8 cellular contexts compared by ENCODE assay signal in the genomic region with DNA sequence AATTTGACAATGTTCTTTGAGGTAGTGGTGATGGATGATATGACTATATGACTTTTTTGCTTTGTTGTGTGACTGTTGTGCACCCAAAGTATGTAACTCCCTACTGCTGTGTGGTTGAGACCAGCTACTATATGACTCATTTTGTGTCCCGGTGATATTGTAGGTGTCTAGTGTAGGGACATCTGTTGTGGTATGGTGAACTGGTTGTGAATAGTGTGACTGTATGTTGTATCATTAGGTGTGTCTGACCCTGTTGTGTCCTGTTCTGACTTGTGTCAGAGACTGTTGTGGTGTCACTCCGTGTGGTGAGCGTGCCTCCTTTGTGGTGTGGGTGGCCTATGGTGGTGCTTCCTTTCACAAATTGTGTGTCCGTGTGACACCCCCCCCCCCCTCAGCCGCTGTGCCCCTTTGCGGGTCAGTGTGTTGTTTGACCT.
A peak's percentile ranks its signal among the peaks of the same experiment; 100 is the strongest.
DNase-seq lines count a peak whose midpoint lies in the region.

No MANE protein-coding gene starts in this region.

- peak overlapping the region; percentile 47 to 80 for H3K4me3 ChIP-seq in muscle layer of colon (ENCODE audit: low read depth in 1 of 2, low read length in 2 of 2)

- H3K36me3 ChIP-seq in muscle layer of colon (ENCODE audit: insufficient read depth, low read length), result no peaks in the 10 kb centered on the region

- DNase-seq in stimulated activated CD4-positive, alpha-beta T cell treated with anti-CD3 and anti-CD28 coated beads, Interleukin-1b, Interleukin-23, amount 100 ng/mL, for 48 hours, result peak; percentile 56
- DNase-seq in stimulated activated CD4-positive, alpha-beta T cell treated with anti-CD3 and anti-CD28 coated beads, Interleukin-4, amount 100 ng/mL, for 4 hours, result no peak
- peak; percentile 71 for DNase-seq in NCI-H69 (lab: John Stamatoyannopoulos, UW)
- peak; percentile 25 for DNase-seq in cerebellar cortex (ENCODE audit: low spot score)
- no peak for DNase-seq in cortex of kidney (lab: John Stamatoyannopoulos, UW)
- DNase-seq in effector CD8-positive, alpha-beta T cell (lab: John Stamatoyannopoulos, UW), result no peak
- DNase-seq in NCI-H82 (lab: John Stamatoyannopoulos, UW), result no peak

- peak overlapping the region; percentile 87 for H3K27ac ChIP-seq in muscle layer of colon (ENCODE audit: low read depth, low read length)

- no peaks in the 10 kb centered on the region for H3K27me3 ChIP-seq in muscle layer of colon (ENCODE audit: control insufficient read depth in 1 of 2, insufficient read depth in 2 of 2, low read length in 2 of 2)

- H3K4me1 ChIP-seq in muscle layer of colon (ENCODE audit: insufficient read depth, low read length), result peaks cover 38% of the 10 kb centered on the region

- H3K9ac ChIP-seq in muscle layer of colon (ENCODE audit: low read length), result no peak overlapping the region

- H3K9me3 ChIP-seq in muscle layer of colon (ENCODE audit: low read length), result no peaks in the 10 kb centered on the region

Comparison
In these comparisons a context has a peak if more than half of its experiments do, and no peak if none do; other contexts are left out.
1. DNase-seq: peak in stimulated activated CD4-positive, alpha-beta T cell treated with anti-CD3 and anti-CD28 coated beads, Interleukin-1b, Interleukin-23, amount 100 ng/mL, for 48 hours (single experiment), NCI-H69 (single experiment) and cerebellar cortex (single experiment); none in stimulated activated CD4-positive, alpha-beta T cell treated with anti-CD3 and anti-CD28 coated beads, Interleukin-4, amount 100 ng/mL, for 4 hours (0 of 2), cortex of kidney (single experiment), effector CD8-positive, alpha-beta T cell (single experiment) and NCI-H82 (single experiment).